ENCODE assay signal across 8 cellular contexts in genomic region chr22:46758867-46759290, GRCh38. TPM values are rescaled to one million over a fixed set of nuclear protein-coding genes. Genes with fewer than 3 reads are reported as not detected.
DNase-seq lines count a peak whose midpoint lies in the region; ATAC-seq and TF ChIP-seq lines count a peak whose summit lies in the region.

No MANE protein-coding gene starts in this region.

- H3K14ac ChIP-seq in mesenchymal stem cell (ENCODE audit: low read length in 2 of 2), result no peak overlapping the region

- no peak overlapping the region for H4K91ac ChIP-seq in mesenchymal stem cell (ENCODE audit: low read length)

- no peak overlapping the region for H3K4me3 ChIP-seq in mesenchymal stem cell (ENCODE audit: insufficient read depth in 1 of 2, low read depth in 1 of 2, low read length in 2 of 2)
- H3K4me3 ChIP-seq in upper lobe of right lung, result no peak overlapping the region

- peaks cover 6 to 7% of the 10 kb centered on the region in 2 experiments for H3K36me3 ChIP-seq in mesenchymal stem cell (ENCODE audit: control insufficient read depth in 1 of 2, insufficient read depth in 2 of 2, low read depth in 1 of 2, low read length in 2 of 2)
- no peaks in the 10 kb centered on the region for H3K36me3 ChIP-seq in upper lobe of right lung

- H2BK12ac ChIP-seq in mesenchymal stem cell (ENCODE audit: low read length in 2 of 2), result peak overlapping the region in 1 of 2 experiments; percentile 43

- intact Hi-C loops in upper lobe of right lung (cut with DNase I), result no loop called here

- no peak overlapping the region for H3K23ac ChIP-seq in mesenchymal stem cell (ENCODE audit: low read length in 2 of 2)

- H3K4me2 ChIP-seq in mesenchymal stem cell (ENCODE audit: low read length, poor library complexity, severe bottlenecking), result no peak overlapping the region

- H3K4me1 ChIP-seq in mesenchymal stem cell (ENCODE audit: control insufficient read depth, insufficient read depth, low read depth, low read length), result peaks cover 14% of the 10 kb centered on the region
- H3K4me1 ChIP-seq in upper lobe of right lung, result peaks cover 24% of the 10 kb centered on the region

- H3K4ac ChIP-seq in mesenchymal stem cell (ENCODE audit: low read depth in 1 of 2, low read length in 2 of 2), result peak overlapping the region in 1 of 2 experiments; percentile 29

- H3K27me3 ChIP-seq in mesenchymal stem cell (ENCODE audit: control insufficient read depth in 1 of 2, insufficient read depth in 1 of 2, low read length in 2 of 2) (no peaks in the 10 kb centered on the region), upper lobe of right lung (no peaks in the 10 kb centered on the region)

- H3K79me1 ChIP-seq in mesenchymal stem cell (replicated peaks; ENCODE audit: low read length, poor library complexity, severe bottlenecking), result peaks cover 10% of the 10 kb centered on the region

- H3K18ac ChIP-seq in mesenchymal stem cell (ENCODE audit: low read depth in 1 of 2, low read length in 2 of 2), result no peak overlapping the region

- TF ChIP-seq CTCF in upper lobe of right lung (IDR thresholded peaks at IDR 0.05), result peak; percentile 72

- peak overlapping the region; percentile 27 for H2AK5ac ChIP-seq in mesenchymal stem cell (ENCODE audit: low read length, severe bottlenecking)

- H3K27ac ChIP-seq in mesenchymal stem cell (ENCODE audit: low read length, poor library complexity, severe bottlenecking) (peak overlapping the region; percentile 20), upper lobe of right lung (peak overlapping the region; percentile 7)

- peaks cover 4% of the 10 kb centered on the region for H3K9me3 ChIP-seq in mesenchymal stem cell (ENCODE audit: control insufficient read depth, low read length)
- H3K9me3 ChIP-seq in upper lobe of right lung, result no peaks in the 10 kb centered on the region

- H2AFZ ChIP-seq in mesenchymal stem cell (ENCODE audit: low read depth, low read length), result peak overlapping the region; percentile 30

- H3K9ac ChIP-seq in mesenchymal stem cell (ENCODE audit: low read length), result peak overlapping the region; percentile 7

- WGBS in mesenchymal stem cell, result 53% methylated on average over 6 of the region's 6 CpGs

- peak overlapping the region; percentile 21 for H4K8ac ChIP-seq in mesenchymal stem cell (ENCODE audit: low read length)

- no peak overlapping the region for H2BK120ac ChIP-seq in mesenchymal stem cell (ENCODE audit: low read depth, low read length)

- H2BK15ac ChIP-seq in mesenchymal stem cell (ENCODE audit: low read depth, poor library complexity, severe bottlenecking), result no peak overlapping the region

- ATAC-seq in upper lobe of right lung (peak; percentile 64), HG02884 (IDR thresholded peaks at IDR 0.05; ENCODE audit: unreplicated experiment) (no peak), HG03280 (IDR thresholded peaks at IDR 0.05; ENCODE audit: unreplicated experiment) (no peak)

- H2BK5ac ChIP-seq in mesenchymal stem cell (ENCODE audit: low read depth, low read length, poor library complexity, severe bottlenecking), result no peak overlapping the region

- DNase-seq in DMS53 (lab: John Stamatoyannopoulos, UW), result peak; percentile 77
- DNase-seq in HuH-7 (ENCODE audit: low spot score), result peak; percentile 85
- DNase-seq in SW480 (ENCODE audit: low spot score), result peak; percentile 64
- DNase-seq in dedifferentiated amniotic fluid mesenchymal stem cell (ENCODE audit: extremely low spot score), result peak; percentile 51
- DNase-seq in mesenchymal stem cell, result peak; percentile 74
- DNase-seq in upper lobe of right lung, result peak; percentile 72

RNA-seq across cellular contexts. Expression of gene TBC1D22A, which starts 3.6 kb away (rescaled TPM):
- 16.5 TPM for polyA plus RNA-seq in mesenchymal stem cell (2013, experiment 1 of 2)
- polyA plus RNA-seq in mesenchymal stem cell (2013, experiment 2 of 2), result 17.1 TPM
- total RNA-seq in upper lobe of right lung, result 31.3 TPM

RNA-seq across cellular contexts. Expression of gene CERK, which starts 20.8 kb away (rescaled TPM):
- polyA plus RNA-seq in mesenchymal stem cell (2013, experiment 1 of 2), result 29.4 TPM
- polyA plus RNA-seq in mesenchymal stem cell (2013, experiment 2 of 2), result 29.3 TPM
- total RNA-seq in upper lobe of right lung, result 28.1 TPM
